7 cellular contexts compared by ENCODE assay signal in genomic region chr13:56247692-56248091, GRCh38.
"Had no signal": no experiment of that assay in that cellular context is flagged by ENCODE, and none has a peak within 500 bp of the region (broad histone marks: within the 10 kb centered on the region; RNA-seq: fewer than 3 reads in every experiment).

No MANE protein-coding gene starts in this region.

- H3K27me3 Mint-ChIP-seq: IgD-negative memory B cell had no signal

- H3K27ac ChIP-seq: HL-60 had no signal

- ATAC-seq: HepG2, K562 had no signal

- H3K4me3 Mint-ChIP-seq: IgD-negative memory B cell had no signal

- DNase-seq: IMR-90, KBM-7 had no signal

- H3K4me3 ChIP-seq: K562 had no signal

- FAIRE-seq: HepG2, HTR-8/SVneo, K562 had no signal

- H3K4me1 Mint-ChIP-seq: IgD-negative memory B cell had no signal

- H3K36me3 Mint-ChIP-seq: IgD-negative memory B cell had no signal

- H3K27ac Mint-ChIP-seq: IgD-negative memory B cell had no signal
